In the genomic region with DNA sequence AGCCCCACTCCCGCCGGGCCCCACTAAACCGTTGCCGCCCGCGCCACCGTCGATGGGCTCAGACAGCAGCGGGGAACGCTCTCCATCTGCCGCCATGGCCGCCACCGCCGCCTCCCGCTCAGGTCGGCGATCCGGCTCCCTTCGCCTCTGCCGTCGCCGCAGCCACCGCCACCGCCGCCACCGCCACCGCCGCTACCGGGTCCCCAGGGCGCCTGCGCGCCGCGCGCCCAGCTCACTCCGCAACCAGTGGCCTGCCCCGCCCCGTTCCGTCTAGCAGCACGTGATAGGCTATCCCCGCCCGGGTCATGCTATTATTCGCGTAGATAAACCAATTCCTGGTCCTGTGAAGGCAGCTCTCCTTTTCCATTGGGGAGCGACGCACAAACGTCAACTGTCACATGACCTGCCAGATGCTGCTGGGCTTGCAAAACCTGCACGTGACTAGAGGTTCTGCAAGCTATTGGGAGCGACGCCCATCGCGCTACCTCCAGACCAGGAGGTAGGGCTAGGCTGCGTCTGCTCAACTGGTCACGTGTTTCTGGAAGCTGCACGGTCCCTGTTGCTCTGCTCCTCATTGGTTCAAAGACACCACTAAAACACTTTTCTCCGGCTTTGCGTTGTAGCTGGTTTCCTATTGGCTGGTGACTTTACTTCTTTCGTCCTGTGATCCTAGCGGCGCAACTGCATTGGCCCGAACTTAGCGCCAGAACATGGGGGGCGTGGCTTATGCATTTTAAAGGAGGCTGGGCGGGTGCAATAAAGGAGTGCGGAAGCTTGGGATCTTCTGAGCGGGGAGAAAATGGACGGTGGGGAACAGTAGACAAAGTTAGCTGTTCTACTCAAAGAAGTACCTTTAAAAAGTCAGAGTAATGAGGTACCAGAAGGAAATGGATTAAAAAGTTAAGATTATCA, we compare ENCODE assay signal across 1 cellular context.
A peak's percentile ranks its signal among the peaks of the same experiment; 100 is the strongest.
TF ChIP-seq lines count a peak whose summit lies in the region.

TSS of gene PIP4P1 (minus strand) at position 205 of the 912 bp plus-strand sequence. CDS start at position 96, 109 bp downstream.

TF ChIP-seq in HEK293, 187 proteins besides CTCF, POLR2A, EP300 and RAD21 (continued from another document and continues in another):
- TF ChIP-seq REST (tag by site-specific recombination; IDR thresholded peaks at IDR 0.05) (no peak), GLIS1 (tag by site-specific recombination; IDR thresholded peaks at IDR 0.05) (peak; percentile 64), ZNF426 (tag by site-specific recombination; IDR thresholded peaks at IDR 0.05) (no peak), ZNF114 (tag by site-specific recombination; IDR thresholded peaks at IDR 0.05) (no peak), ZNF747 (tag by site-specific recombination; IDR thresholded peaks at IDR 0.05) (no peak), ZSCAN30 (tag by site-specific recombination; IDR thresholded peaks at IDR 0.05) (no peak), ZBTB26 (tag by site-specific recombination; optimal IDR thresholded peaks at IDR 0.05) (peak; percentile 42), SALL2 (tag by site-specific recombination; IDR thresholded peaks at IDR 0.05; ENCODE audit: borderline replicate concordance) (no peak), ZNF155 (tag by site-specific recombination; IDR thresholded peaks at IDR 0.05) (no peak), ZNF433 (tag by site-specific recombination; IDR thresholded peaks at IDR 0.05; ENCODE audit: low read depth) (no peak), KLF1 (tag by site-specific recombination; IDR thresholded peaks at IDR 0.05) (peak; percentile 15; the same call in 1 of the 2 replicates), ZNF449 (tag by site-specific recombination; IDR thresholded peaks at IDR 0.05) (peak; percentile 99), ZNF580 (tag by site-specific recombination; IDR thresholded peaks at IDR 0.05) (peak; percentile 100), ZNF626 (tag by site-specific recombination; IDR thresholded peaks at IDR 0.05) (no peak), ZSCAN4 (tag by site-specific recombination; IDR thresholded peaks at IDR 0.05) (no peak), ZNF76 (tag by site-specific recombination; IDR thresholded peaks at IDR 0.05; ENCODE audit: borderline replicate concordance, low read depth) (no peak; the same call in 1 of the 2 replicates), ZBTB7A (tag by site-specific recombination; IDR thresholded peaks at IDR 0.05; ENCODE audit: low read depth) (no peak), ZNF530 (tag by site-specific recombination; IDR thresholded peaks at IDR 0.05; ENCODE audit: low read depth) (no peak), IKZF3 (tag by site-specific recombination; IDR thresholded peaks at IDR 0.05) (peak; percentile 82), ZNF221 (tag by site-specific recombination; IDR thresholded peaks at IDR 0.05; ENCODE audit: borderline replicate concordance) (no peak), ZNF514 (tag by site-specific recombination; IDR thresholded peaks at IDR 0.05) (no peak), ZFP37 (tag by site-specific recombination; IDR thresholded peaks at IDR 0.05) (no peak), ZNF335 (tag by site-specific recombination; conservative IDR thresholded peaks at IDR 0.05) (no peak), PBX3 (CRISPR knock-in tag; IDR thresholded peaks at IDR 0.05) (peak; percentile 43; the same call in 1 of the 2 replicates), ZNF549 (tag by site-specific recombination; IDR thresholded peaks at IDR 0.05) (no peak), ZFP41 (tag by site-specific recombination; IDR thresholded peaks at IDR 0.05; ENCODE audit: borderline replicate concordance) (no peak)
- TF ChIP-seq, protein P1, sequence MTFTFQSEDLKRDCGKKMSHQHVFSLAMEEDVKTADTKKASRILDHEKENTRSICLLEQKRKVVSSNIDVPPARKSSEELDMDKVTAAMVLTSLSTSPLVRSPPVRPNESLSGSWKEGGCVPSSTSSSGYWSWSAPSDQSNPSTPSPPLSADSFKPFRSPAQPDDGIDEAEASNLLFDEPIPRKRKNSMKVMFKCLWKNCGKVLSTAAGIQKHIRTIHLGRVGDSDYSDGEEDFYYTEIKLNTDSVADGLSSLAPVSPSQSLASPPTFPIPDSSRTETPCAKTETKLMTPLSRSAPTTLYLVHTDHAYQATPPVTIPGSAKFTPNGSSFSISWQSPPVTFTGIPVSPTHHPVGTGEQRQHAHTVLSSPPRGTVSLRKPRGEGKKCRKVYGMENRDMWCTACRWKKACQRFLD (tag by site-specific recombination; IDR thresholded peaks at IDR 0.05) = no peak
- TF ChIP-seq, protein P2, sequence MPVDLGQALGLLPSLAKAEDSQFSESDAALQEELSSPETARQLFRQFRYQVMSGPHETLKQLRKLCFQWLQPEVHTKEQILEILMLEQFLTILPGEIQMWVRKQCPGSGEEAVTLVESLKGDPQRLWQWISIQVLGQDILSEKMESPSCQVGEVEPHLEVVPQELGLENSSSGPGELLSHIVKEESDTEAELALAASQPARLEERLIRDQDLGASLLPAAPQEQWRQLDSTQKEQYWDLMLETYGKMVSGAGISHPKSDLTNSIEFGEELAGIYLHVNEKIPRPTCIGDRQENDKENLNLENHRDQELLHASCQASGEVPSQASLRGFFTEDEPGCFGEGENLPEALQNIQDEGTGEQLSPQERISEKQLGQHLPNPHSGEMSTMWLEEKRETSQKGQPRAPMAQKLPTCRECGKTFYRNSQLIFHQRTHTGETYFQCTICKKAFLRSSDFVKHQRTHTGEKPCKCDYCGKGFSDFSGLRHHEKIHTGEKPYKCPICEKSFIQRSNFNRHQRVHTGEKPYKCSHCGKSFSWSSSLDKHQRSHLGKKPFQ (tag by site-specific recombination; IDR thresholded peaks at IDR 0.05) = no peak
- TF ChIP-seq, protein P3, sequence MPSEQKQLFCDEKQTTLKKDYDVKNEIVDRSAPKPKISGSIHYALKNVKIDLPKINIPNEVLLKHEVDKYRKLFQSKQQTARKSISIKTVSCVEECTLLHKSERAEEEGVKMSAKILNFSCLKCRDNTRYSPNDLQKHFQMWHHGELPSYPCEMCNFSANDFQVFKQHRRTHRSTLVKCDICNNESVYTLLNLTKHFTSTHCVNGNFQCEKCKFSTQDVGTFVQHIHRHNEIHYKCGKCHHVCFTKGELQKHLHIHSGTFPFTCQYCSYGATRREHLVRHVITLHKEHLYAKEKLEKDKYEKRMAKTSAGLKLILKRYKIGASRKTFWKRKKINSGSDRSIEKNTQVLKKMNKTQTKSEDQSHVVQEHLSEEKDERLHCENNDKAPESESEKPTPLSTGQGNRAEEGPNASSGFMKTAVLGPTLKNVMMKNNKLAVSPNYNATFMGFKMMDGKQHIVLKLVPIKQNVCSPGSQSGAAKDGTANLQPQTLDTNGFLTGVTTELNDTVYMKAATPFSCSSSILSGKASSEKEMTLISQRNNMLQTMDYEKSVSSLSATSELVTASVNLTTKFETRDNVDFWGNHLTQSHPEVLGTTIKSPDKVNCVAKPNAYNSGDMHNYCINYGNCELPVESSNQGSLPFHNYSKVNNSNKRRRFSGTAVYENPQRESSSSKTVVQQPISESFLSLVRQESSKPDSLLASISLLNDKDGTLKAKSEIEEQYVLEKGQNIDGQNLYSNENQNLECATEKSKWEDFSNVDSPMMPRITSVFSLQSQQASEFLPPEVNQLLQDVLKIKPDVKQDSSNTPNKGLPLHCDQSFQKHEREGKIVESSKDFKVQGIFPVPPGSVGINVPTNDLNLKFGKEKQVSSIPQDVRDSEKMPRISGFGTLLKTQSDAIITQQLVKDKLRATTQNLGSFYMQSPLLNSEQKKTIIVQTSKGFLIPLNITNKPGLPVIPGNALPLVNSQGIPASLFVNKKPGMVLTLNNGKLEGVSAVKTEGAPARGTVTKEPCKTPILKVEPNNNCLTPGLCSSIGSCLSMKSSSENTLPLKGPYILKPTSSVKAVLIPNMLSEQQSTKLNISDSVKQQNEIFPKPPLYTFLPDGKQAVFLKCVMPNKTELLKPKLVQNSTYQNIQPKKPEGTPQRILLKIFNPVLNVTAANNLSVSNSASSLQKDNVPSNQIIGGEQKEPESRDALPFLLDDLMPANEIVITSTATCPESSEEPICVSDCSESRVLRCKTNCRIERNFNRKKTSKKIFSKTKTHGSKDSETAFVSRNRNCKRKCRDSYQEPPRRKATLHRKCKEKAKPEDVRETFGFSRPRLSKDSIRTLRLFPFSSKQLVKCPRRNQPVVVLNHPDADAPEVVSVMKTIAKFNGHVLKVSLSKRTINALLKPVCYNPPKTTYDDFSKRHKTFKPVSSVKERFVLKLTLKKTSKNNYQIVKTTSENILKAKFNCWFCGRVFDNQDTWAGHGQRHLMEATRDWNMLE (tag by site-specific recombination; conservative IDR thresholded peaks at IDR 0.05; ENCODE audit: low read depth) = peak; percentile 44; the same call in 1 of the 2 replicates
- TF ChIP-seq, protein P4, sequence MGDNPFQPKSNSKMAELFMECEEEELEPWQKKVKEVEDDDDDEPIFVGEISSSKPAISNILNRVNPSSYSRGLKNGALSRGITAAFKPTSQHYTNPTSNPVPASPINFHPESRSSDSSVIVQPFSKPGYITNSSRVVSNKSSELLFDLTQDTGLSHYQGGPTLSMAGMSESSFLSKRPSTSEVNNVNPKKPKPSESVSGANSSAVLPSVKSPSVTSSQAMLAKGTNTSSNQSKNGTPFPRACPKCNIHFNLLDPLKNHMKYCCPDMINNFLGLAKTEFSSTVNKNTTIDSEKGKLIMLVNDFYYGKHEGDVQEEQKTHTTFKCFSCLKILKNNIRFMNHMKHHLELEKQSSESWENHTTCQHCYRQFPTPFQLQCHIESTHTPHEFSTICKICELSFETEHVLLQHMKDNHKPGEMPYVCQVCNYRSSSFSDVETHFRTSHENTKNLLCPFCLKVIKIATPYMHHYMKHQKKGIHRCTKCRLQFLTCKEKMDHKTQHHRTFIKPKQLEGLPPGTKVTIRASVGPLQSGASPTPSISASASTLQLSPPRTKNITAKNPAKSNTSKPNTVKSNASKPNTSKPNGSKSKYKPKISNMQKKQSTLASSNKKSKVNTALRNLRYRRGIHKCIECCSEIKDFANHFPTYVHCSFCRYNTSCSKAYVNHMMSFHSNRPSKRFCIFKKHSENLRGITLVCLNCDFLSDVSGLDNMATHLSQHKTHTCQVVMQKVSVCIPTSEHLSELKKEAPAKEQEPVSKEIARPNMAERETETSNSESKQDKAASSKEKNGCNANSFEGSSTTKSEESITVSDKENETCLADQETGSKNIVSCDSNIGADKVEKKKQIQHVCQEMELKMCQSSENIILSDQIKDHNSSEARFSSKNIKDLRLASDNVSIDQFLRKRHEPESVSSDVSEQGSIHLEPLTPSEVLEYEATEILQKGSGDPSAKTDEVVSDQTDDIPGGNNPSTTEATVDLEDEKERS (tag by site-specific recombination; IDR thresholded peaks at IDR 0.05) = no peak
